In the genomic region with DNA sequence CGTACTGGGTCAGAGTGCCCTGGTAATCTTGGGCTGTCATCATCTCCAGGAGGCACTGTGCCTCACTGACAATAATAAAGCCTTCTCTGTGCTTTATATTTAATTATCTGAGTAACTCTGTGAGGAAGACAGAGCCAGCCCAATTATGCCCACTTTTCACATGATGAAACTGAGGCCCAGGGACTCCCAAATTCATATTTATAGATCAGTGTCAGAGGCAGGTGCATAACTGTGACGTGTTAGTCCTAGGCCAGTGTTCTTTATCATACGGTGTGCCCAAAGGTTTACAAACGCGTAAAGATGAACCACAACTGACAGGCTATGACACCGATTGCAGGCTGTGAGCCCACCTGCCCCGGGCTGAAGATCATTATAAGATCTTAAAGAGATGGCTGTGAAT, we compare ENCODE assay signal across 33 cellular contexts.
DNase-seq lines count a peak whose midpoint lies in the region; ATAC-seq, FAIRE-seq and TF ChIP-seq lines count a peak whose summit lies in the region.
"Had no signal": no experiment of that assay in that cellular context is flagged by ENCODE, and none has a peak within 500 bp of the region (broad histone marks: within the 10 kb centered on the region; RNA-seq: fewer than 3 reads in every experiment).

No MANE protein-coding gene starts in this region.

- H3K4me1 ChIP-seq in HepG2 (ENCODE audit: insufficient read depth, low read length) (no peaks in the 10 kb centered on the region), right lobe of liver (no peaks in the 10 kb centered on the region), K562 (replicated peaks in 1 of 2; ENCODE audit: control insufficient read depth in 2 of 2, insufficient read depth in 2 of 2, low read length in 2 of 2) (no peaks in the 10 kb centered on the region), esophagus muscularis mucosa (no peaks in the 10 kb centered on the region)
- H3K4me1 ChIP-seq: A549; BE2C; BLaER1; BLaER1 treated with 17β-estradiol and CSF1 and Interleukin-3, amounts not matched to agents 10 nM and 100 nM had no signal

- no peaks in the 10 kb centered on the region for H3K9me1 ChIP-seq in K562 (ENCODE audit: control insufficient read depth, insufficient read depth, low read length)

- POLR2A ChIA-PET in HepG2 (lab: Yijun Ruan, JAX): no interaction called here
- POLR2A ChIA-PET in K562 (lab: Yijun Ruan, JAX): interaction anchor here (0.8 kb wide), 1 partner anchor 181 kb away, joined by 3 read pairs; no protein-coding TSS in a partner anchor

- TF ChIP-seq EP300 in HepG2 (IDR thresholded peaks at IDR 0.05; ENCODE audit: low read depth in 2 of 2, low read length in 2 of 2): no peak
- TF ChIP-seq EP300 in HepG2 (CRISPR knock-in tag; IDR thresholded peaks at IDR 0.05; ENCODE audit: borderline replicate concordance): no peak
- no peak for TF ChIP-seq EP300 in K562 (IDR thresholded peaks at IDR 0.05; ENCODE audit: low read length)
- TF ChIP-seq EP300 in esophagus muscularis mucosa (IDR thresholded peaks at IDR 0.05): no peak

- no peak for FAIRE-seq in HepG2 (lab: Jason Lieb, UNC)
- FAIRE-seq in K562 (lab: Jason Lieb, UNC): no peak
- FAIRE-seq: A204.1, A549, D721Med had no signal

- CTCF ChIA-PET in HepG2 (lab: Yijun Ruan, JAX; ENCODE audit: low intra/inter-chr PET ratio, low total read pairs) (no interaction called here), K562 (lab: Yijun Ruan, JAX; ENCODE audit: low intra/inter-chr PET ratio) (no interaction called here)

- no peaks in the 10 kb centered on the region for H3K36me3 ChIP-seq in HepG2 (replicated peaks in 1 of 2; ENCODE audit: control insufficient read depth in 1 of 2, insufficient read depth in 2 of 2, low read length in 2 of 2)
- peaks cover 0 to 41% (median 19%) of the 10 kb centered on the region in 4 donors for H3K36me3 ChIP-seq in right lobe of liver
- no peaks in the 10 kb centered on the region for H3K36me3 ChIP-seq in K562 (ENCODE audit: control insufficient read depth, insufficient read depth, low read length)
- no peaks in the 10 kb centered on the region for H3K36me3 ChIP-seq in esophagus muscularis mucosa
- H3K36me3 ChIP-seq: BE2C; BLaER1; BLaER1 treated with 17β-estradiol and CSF1 and Interleukin-3, amounts not matched to agents 10 nM and 100 nM had no signal

- BruUV-seq in HepG2 (replicated peaks; lab: Mats Ljungman, UMichigan) (no TSS peak), K562 (replicated peaks; lab: Mats Ljungman, UMichigan) (no TSS peak)

- H3K9ac ChIP-seq in HepG2 (ENCODE audit: insufficient read depth, low read depth, low read length) (no peak overlapping the region), K562 (ENCODE audit: insufficient read depth in 1 of 2, low read depth in 2 of 2, low read length in 2 of 2) (no peak overlapping the region)
- H3K9ac ChIP-seq: BLaER1; BLaER1 treated with 17β-estradiol and CSF1 and Interleukin-3, amounts not matched to agents 10 nM and 100 nM had no signal

- intact Hi-C loops in HepG2 (cut with micrococcal nuclease; ENCODE audit: unreplicated experiment) (no loop called here), right lobe of liver (cut with DNase I) (no loop called here), K562 (cut with micrococcal nuclease) (no loop called here), esophagus muscularis mucosa (cut with DNase I) (no loop called here)

- H3K4me2 ChIP-seq in HepG2 (ENCODE audit: low read depth, low read length) (no peak overlapping the region), K562 (ENCODE audit: insufficient read depth, low read length) (no peak overlapping the region)
- H3K4me2 ChIP-seq: A549; BLaER1; BLaER1 treated with 17β-estradiol and CSF1 and Interleukin-3, amounts not matched to agents 10 nM and 100 nM had no signal

- in situ Hi-C loops in HepG2 (cut with HindIII; ENCODE audit: extremely low pct_ligation_motif_present, low pct_unique_long_range_greater_than_20kb) (loop anchor here (25.0 kb wide), 1 partner anchor 1137 kb away; no protein-coding TSS in a partner anchor), K562 (cut with MboI) (loop anchor here (25.0 kb wide), 1 partner anchor 1187 kb away; no protein-coding TSS in a partner anchor)

- H2AFZ ChIP-seq in HepG2 (ENCODE audit: low read length) (no peak overlapping the region), K562 (ENCODE audit: low read depth, low read length) (no peak overlapping the region)

- TF ChIP-seq POLR2A in HepG2 (IDR thresholded peaks at IDR 0.05; ENCODE audit: insufficient read depth in 1 of 2, low read depth in 2 of 2, low read length in 2 of 2) (no peak), right lobe of liver (IDR thresholded peaks at IDR 0.05) (no peak), K562 (conservative IDR thresholded peaks at IDR 0.05) (no peak), esophagus muscularis mucosa (IDR thresholded peaks at IDR 0.05; ENCODE audit: low read depth) (no peak)

- H3K27ac ChIP-seq in HepG2 (ENCODE audit: extremely low read length, insufficient read depth, low read length): no peak overlapping the region
- H3K27ac ChIP-seq in right lobe of liver: no peak overlapping the region
- no peak overlapping the region for H3K27ac ChIP-seq in K562 (ENCODE audit: extremely low read depth, low read depth, low read length)
- no peak overlapping the region for H3K27ac ChIP-seq in esophagus muscularis mucosa (replicated peaks in 1 of 4)
- H3K27ac ChIP-seq: 22Rv1; A549; BLaER1; BLaER1 treated with 17β-estradiol and CSF1 and Interleukin-3, amounts not matched to agents 10 nM and 100 nM; C4-2B had no signal

- no peaks in the 10 kb centered on the region for H3K9me3 ChIP-seq in HepG2 (ENCODE audit: low read length)
- H3K9me3 ChIP-seq in right lobe of liver: no peaks in the 10 kb centered on the region
- H3K9me3 ChIP-seq in K562 (replicated peaks; ENCODE audit: control insufficient read depth, insufficient read depth, low read depth, low read length): no peaks in the 10 kb centered on the region
- H3K9me3 ChIP-seq in esophagus muscularis mucosa: no peaks in the 10 kb centered on the region
- H3K9me3 ChIP-seq: A549; BE2C; BLaER1; BLaER1 treated with 17β-estradiol and CSF1 and Interleukin-3, amounts not matched to agents 10 nM and 100 nM; Caco-2 had no signal

- H3K27me3 ChIP-seq in HepG2 (ENCODE audit: control insufficient read depth in 1 of 2, insufficient read depth in 2 of 2, low read length in 2 of 2) (peaks cover 0 to 28% of the 10 kb centered on the region in 2 experiments; a peak in 4 of 5 replicates), right lobe of liver (no peaks in the 10 kb centered on the region), K562 (ENCODE audit: control insufficient read depth in 2 of 2, insufficient read depth in 2 of 2, low read length in 2 of 2) (peaks cover 2 to 32% of the 10 kb centered on the region in 2 experiments; a peak in 2 of 5 replicates), esophagus muscularis mucosa (no peaks in the 10 kb centered on the region)
- H3K27me3 ChIP-seq: BLaER1; BLaER1 treated with 17β-estradiol and CSF1 and Interleukin-3, amounts not matched to agents 10 nM and 100 nM had no signal

- 40% methylated on average over 7 of the region's 7 CpGs for WGBS in HepG2 (ENCODE audit: low lambda C conversion rate)
- 96% methylated on average over 4 of the region's 7 CpGs for WGBS in right lobe of liver (ENCODE audit: insufficient coverage, low coverage, low lambda C conversion rate, missing lambda C conversion rate)
- WGBS in K562 (ENCODE audit: insufficient coverage, low coverage, missing lambda C conversion rate): under 1% methylated on average over 7 of the region's 7 CpGs
- 88% methylated on average over 7 of the region's 7 CpGs for WGBS in esophagus muscularis mucosa

- TF ChIP-seq CTCF in HepG2 (CRISPR knock-in tag; IDR thresholded peaks at IDR 0.05): no peak
- no peak for TF ChIP-seq CTCF in right lobe of liver (IDR thresholded peaks at IDR 0.05)
- TF ChIP-seq CTCF in K562 (IDR thresholded peaks at IDR 0.05 in 2 of 3, conservative IDR thresholded peaks at IDR 0.05 in 1 of 3; ENCODE audit: insufficient read depth in 2 of 3, low read depth in 1 of 3, low read length in 3 of 3): no peak
- TF ChIP-seq CTCF in esophagus muscularis mucosa (IDR thresholded peaks at IDR 0.05): no peak

- no peaks in the 10 kb centered on the region for H3K79me2 ChIP-seq in HepG2 (ENCODE audit: insufficient read depth, low read length)
- no peaks in the 10 kb centered on the region for H3K79me2 ChIP-seq in K562 (ENCODE audit: control insufficient read depth, insufficient read depth, low read length)

- no peak for DNase-seq in HepG2 (ENCODE audit: low spot score)
- no peak for DNase-seq in right lobe of liver
- DNase-seq in K562 (ENCODE audit: extremely low read depth in 1 of 4, low spot score in 3 of 4): no peak
- peak; percentile 81 for DNase-seq in esophagus muscularis mucosa (ENCODE audit: extremely low spot score)
- no peak for DNase-seq in GOT3 (lab: John Stamatoyannopoulos, UW)
- DNase-seq in NCI-H2107 (lab: John Stamatoyannopoulos, UW): no peak
- DNase-seq: 8988T; ACHN; AML-193; BE2C; C1 segment of cervical spinal cord; Caco-2; Calu3; CD4-positive, alpha-beta memory T cell; CD4-positive, alpha-beta T cell; CD4-positive, CD25-positive, alpha-beta regulatory T cell; CD8-positive, alpha-beta memory T cell; CD8-positive, alpha-beta T cell; COR-L47; DMS 273 treated with DMSO at 0.1 percent for 48 hours; DMS153; DMS53; DMS79; DMS79 treated with DMSO at 0.1 percent for 48 hours; DND-41; EL had no signal

- no peaks in the 10 kb centered on the region for H4K20me1 ChIP-seq in HepG2 (ENCODE audit: insufficient read depth, low read length)
- no peaks in the 10 kb centered on the region for H4K20me1 ChIP-seq in K562 (replicated peaks; ENCODE audit: control insufficient read depth, insufficient read depth, low read length)
- H4K20me1 ChIP-seq: BLaER1; BLaER1 treated with 17β-estradiol and CSF1 and Interleukin-3, amounts not matched to agents 10 nM and 100 nM had no signal

- ATAC-seq in HepG2 (no peak), right lobe of liver (no peak), K562 (no peak)
- ATAC-seq: A549; CD8-positive, alpha-beta T cell had no signal

- no peak for TF ChIP-seq RAD21 in HepG2 (CRISPR knock-in tag; IDR thresholded peaks at IDR 0.05)
- TF ChIP-seq RAD21 in K562 (CRISPR knock-in tag; conservative IDR thresholded peaks at IDR 0.05 in 1 of 2, IDR thresholded peaks at IDR 0.05 in 1 of 2): no peak

- H3K4me3 ChIP-seq in HepG2 (replicated peaks in 1 of 3; ENCODE audit: insufficient read depth in 1 of 3, low read depth in 2 of 3, low read length in 3 of 3): no peak overlapping the region
- H3K4me3 ChIP-seq in right lobe of liver: no peak overlapping the region
- no peak overlapping the region for H3K4me3 ChIP-seq in K562
- no peak overlapping the region for H3K4me3 ChIP-seq in esophagus muscularis mucosa
- H3K4me3 ChIP-seq: A549; BLaER1; BLaER1 treated with 17β-estradiol and CSF1 and Interleukin-3, amounts not matched to agents 10 nM and 100 nM had no signal

TF ChIP-seq in HepG2, 621 proteins besides CTCF, POLR2A, EP300 and RAD21 (continues in another document):
- no peak for TF ChIP-seq ZNF768 (CRISPR knock-in tag; IDR thresholded peaks at IDR 0.05)
- peak; percentile 59; the same call in 1 of the 2 replicates for TF ChIP-seq CREB1 (IDR thresholded peaks at IDR 0.05)
- no peak for TF ChIP-seq CREB1 (CRISPR knock-in tag; IDR thresholded peaks at IDR 0.05)

TF ChIP-seq in K562, 482 proteins besides CTCF, POLR2A, EP300 and RAD21 (continues in another document):
- peak; percentile 51 for TF ChIP-seq RBM25 (IDR thresholded peaks at IDR 0.05; ENCODE audit: low read depth, low read length, severe bottlenecking)
- TF ChIP-seq SETDB1 (IDR thresholded peaks at IDR 0.05; ENCODE audit: low read length): no peak
